8 cellular contexts compared by ENCODE assay signal in the genomic region with DNA sequence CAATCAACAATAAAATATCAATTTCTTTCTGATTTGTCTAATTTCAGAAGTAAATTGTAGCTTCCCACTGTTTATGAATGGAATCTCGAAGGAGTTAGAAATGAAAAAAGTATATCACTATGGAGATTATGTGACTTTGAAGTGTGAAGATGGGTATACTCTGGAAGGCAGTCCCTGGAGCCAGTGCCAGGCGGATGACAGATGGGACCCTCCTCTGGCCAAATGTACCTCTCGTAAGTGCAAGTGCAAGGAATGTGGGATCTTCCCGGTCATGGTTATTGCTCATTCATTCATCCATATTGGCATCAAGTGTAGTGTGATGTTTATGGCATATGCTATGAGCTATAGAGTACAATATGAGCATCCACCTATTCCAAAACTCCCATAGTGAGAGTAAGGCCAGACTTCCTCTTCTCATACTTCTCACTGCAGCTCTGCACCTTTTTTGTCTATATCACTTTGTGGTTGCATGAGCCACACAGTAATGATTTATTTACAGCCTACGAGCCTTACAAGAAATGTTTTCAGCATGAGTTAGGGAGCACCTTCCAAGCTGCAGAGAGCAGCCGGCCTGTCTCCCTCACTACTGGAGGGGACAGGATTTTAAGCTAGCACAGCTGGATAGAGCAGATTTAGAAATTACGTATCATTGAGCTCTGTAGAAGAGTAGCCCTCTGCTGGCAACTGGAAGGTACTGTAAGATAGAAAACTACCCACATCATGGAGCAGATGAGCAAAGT. TPM values are rescaled to one million over a fixed set of nuclear protein-coding genes. Genes with fewer than 3 reads are reported as not detected.
DNase-seq lines count a peak whose midpoint lies in the region; ATAC-seq and TF ChIP-seq lines count a peak whose summit lies in the region.

No MANE protein-coding gene starts in this region.

- CTCF ChIA-PET in T-cell (lab: Charles Lee): interaction anchor here in 1 of 2 donors (0.6 to 1.3 kb wide), 6 partner anchors 9 to 177 kb away, joined by 3 to 6 read pairs (median 4); no protein-coding TSS in a partner anchor

- H3K36me3 Mint-ChIP-seq in T-cell: peaks cover 2% of the 10 kb centered on the region
- H3K36me3 Mint-ChIP-seq in neural crest cell (ENCODE audit: low read depth): no peaks in the 10 kb centered on the region

- no peaks in the 10 kb centered on the region for H3K36me3 ChIP-seq in effector memory CD4-positive, alpha-beta T cell (ENCODE audit: control insufficient read depth, insufficient read depth, low read length)

- H3K27me3 Mint-ChIP-seq in T-cell (peaks cover under 1 to 4% of the 10 kb centered on the region in 2 donors), neural crest cell (ENCODE audit: low read depth) (no peaks in the 10 kb centered on the region)

- no peak overlapping the region for H3K27ac Mint-ChIP-seq in T-cell
- H3K27ac Mint-ChIP-seq in neural crest cell (ENCODE audit: unreplicated experiment): no peak overlapping the region

- H3K27ac ChIP-seq in C4-2B: no peak overlapping the region
- no peak overlapping the region for H3K27ac ChIP-seq in effector memory CD4-positive, alpha-beta T cell (ENCODE audit: insufficient read depth, low read length, poor library complexity, severe bottlenecking)

- no peaks in the 10 kb centered on the region for H3K9me3 ChIP-seq in effector memory CD4-positive, alpha-beta T cell (ENCODE audit: control insufficient read depth, low read length)

- peaks cover 0 to 1% (median 0%) of the 10 kb centered on the region in 3 donors for H3K9me3 Mint-ChIP-seq in T-cell
- H3K9me3 Mint-ChIP-seq in neural crest cell: no peaks in the 10 kb centered on the region

- H3K4me3 Mint-ChIP-seq in T-cell (no peak overlapping the region), neural crest cell (no peak overlapping the region)

- TF ChIP-seq CTCF in C4-2B (conservative IDR thresholded peaks at IDR 0.05) (peak; percentile 88), neural crest cell (conservative IDR thresholded peaks at IDR 0.05) (peak; percentile 79)

- ATAC-seq in GM18498 (IDR thresholded peaks at IDR 0.05; ENCODE audit: unreplicated experiment) (peak; percentile 90), HG02840 (IDR thresholded peaks at IDR 0.05; ENCODE audit: low FRiP score, unreplicated experiment) (peak; percentile 71), T-cell (replicated peaks in 1 of 4) (peak; percentile 67 to 87 (median 78))

- peak; percentile 54 for DNase-seq in NCI-H1105 treated with DMSO at 0.1 percent for 48 hours (lab: John Stamatoyannopoulos, UW)
- peak in 5 of 34 experiments; percentile 3 to 13 (median 6) for DNase-seq in T-cell
- DNase-seq in fibroblast of peridontal ligament (ENCODE audit: extremely low read depth): peak; percentile 56
- DNase-seq in neural crest cell (ENCODE audit: low read depth, low spot score): no peak
- no peak for DNase-seq in effector memory CD4-positive, alpha-beta T cell

- H3K4me1 Mint-ChIP-seq in T-cell: peaks cover 0 to 5% (median 2%) of the 10 kb centered on the region in 3 donors
- H3K4me1 Mint-ChIP-seq in neural crest cell: no peaks in the 10 kb centered on the region

- no peaks in the 10 kb centered on the region for H3K4me1 ChIP-seq in effector memory CD4-positive, alpha-beta T cell (ENCODE audit: control insufficient read depth, insufficient read depth, low read length, poor library complexity, severe bottlenecking)

- H3K4me3 ChIP-seq in effector memory CD4-positive, alpha-beta T cell (ENCODE audit: insufficient read depth, low read depth, low read length, poor library complexity, severe bottlenecking): no peak overlapping the region

- POLR2A ChIA-PET in T-cell (lab: Charles Lee): no interaction called here

- no peaks in the 10 kb centered on the region for H3K27me3 ChIP-seq in effector memory CD4-positive, alpha-beta T cell (replicated peaks; ENCODE audit: control insufficient read depth, insufficient read depth, low read length, poor library complexity, severe bottlenecking)

RNA-seq across cellular contexts. Expression of gene CR1L, which starts 24.9 kb away (rescaled TPM):
- total RNA-seq in T-cell (under 1 TPM in 2 of 5 donors, not detected in 3; 0.20 to 0.37 TPM), neural crest cell (not detected in 2 replicates)

Comparison
In these comparisons a context has a peak if more than half of its experiments do, and no peak if none do; other contexts are left out.
1. DNase-seq: peak in NCI-H1105 treated with DMSO at 0.1 percent for 48 hours (single experiment) and fibroblast of peridontal ligament (single experiment); none in neural crest cell (single experiment) and effector memory CD4-positive, alpha-beta T cell (0 of 3).
2. Peak in every context shown above with its lines, with median percentiles within 50 percentile points of each other: ATAC-seq.